ENCODE assay signal across 8 cellular contexts in genomic region chr10:484441-484924, GRCh38.
DNase-seq lines count a peak whose midpoint lies in the region; ATAC-seq, FAIRE-seq and TF ChIP-seq lines count a peak whose summit lies in the region.

No MANE protein-coding gene starts in this region.

- H3K4me3 ChIP-seq in astrocyte of the spinal cord (ENCODE audit: low read depth, low read length): peak overlapping the region; percentile 47
- H3K4me3 ChIP-seq in kidney (ENCODE audit: low read length in 2 of 2): peak overlapping the region in 1 of 2 donors; percentile 48
- H3K4me3 ChIP-seq in suprapubic skin: peak overlapping the region; percentile 45

- no peak overlapping the region for H3K9ac ChIP-seq in kidney (ENCODE audit: low read length in 2 of 2)

- H3K27ac ChIP-seq in kidney (ENCODE audit: low read depth in 2 of 2, low read length in 2 of 2) (no peak overlapping the region), suprapubic skin (peak overlapping the region; percentile 39)

- no peak overlapping the region for H3K4me3 Mint-ChIP-seq in endothelial cell (ENCODE audit: unreplicated experiment)

- peaks cover 15% of the 10 kb centered on the region for H3K27me3 Mint-ChIP-seq in endothelial cell (ENCODE audit: unreplicated experiment)

- ATAC-seq in HG03108 (IDR thresholded peaks at IDR 0.05; ENCODE audit: unreplicated experiment): no peak

- in situ Hi-C loops in astrocyte of the spinal cord (cut with HindIII; ENCODE audit: low sequenced_read_pairs): no loop called here

- no peaks in the 10 kb centered on the region for H3K9me3 ChIP-seq in kidney (ENCODE audit: control insufficient read depth in 1 of 2, low read length in 2 of 2)
- no peaks in the 10 kb centered on the region for H3K9me3 ChIP-seq in suprapubic skin

- H3K36me3 Mint-ChIP-seq in endothelial cell (ENCODE audit: low read depth, unreplicated experiment): no peaks in the 10 kb centered on the region

- 57% methylated on average over 22 of the region's 24 CpGs for WGBS in suprapubic skin

- TF ChIP-seq CTCF in astrocyte of the spinal cord (IDR thresholded peaks at IDR 0.05; ENCODE audit: low read depth, low read length) (no peak), kidney (IDR thresholded peaks at IDR 0.05; ENCODE audit: borderline replicate concordance, extremely low read depth, insufficient read depth) (no peak), suprapubic skin (IDR thresholded peaks at IDR 0.05) (no peak), endothelial cell (IDR thresholded peaks at IDR 0.05; ENCODE audit: unreplicated experiment) (no peak)

- H3K36me3 ChIP-seq in kidney (ENCODE audit: control insufficient read depth in 1 of 2, insufficient read depth in 2 of 2, low read length in 2 of 2): peaks cover 0 to 14% of the 10 kb centered on the region in 2 donors
- H3K36me3 ChIP-seq in suprapubic skin: peaks cover 6% of the 10 kb centered on the region

- H3K4me1 ChIP-seq in kidney (ENCODE audit: control insufficient read depth in 1 of 2, insufficient read depth in 1 of 2, low read depth in 1 of 2, low read length in 2 of 2) (peaks cover 0 to 3% of the 10 kb centered on the region in 2 donors), suprapubic skin (peaks cover 22% of the 10 kb centered on the region)

- DNase-seq in stimulated activated CD4-positive, alpha-beta T cell treated with anti-CD3 and anti-CD28 coated beads, Interleukin-15, amount 100 ng/mL, for 24 hours: peak; percentile 19
- no peak for DNase-seq in stimulated activated CD4-positive, alpha-beta T cell treated with anti-CD3 and anti-CD28 coated beads, Interleukin-2, amount 100 ng/mL, for 48 hours
- DNase-seq in NCI-H69 (lab: John Stamatoyannopoulos, UW) (peak; percentile 80), astrocyte of the spinal cord (ENCODE audit: low read depth, low spot score) (peak; percentile 81), kidney (peak; percentile 71), suprapubic skin (ENCODE audit: low spot score in 2 of 2) (no peak), endothelial cell (ENCODE audit: low spot score) (no peak)

- no peaks in the 10 kb centered on the region for H3K9me3 Mint-ChIP-seq in endothelial cell (ENCODE audit: unreplicated experiment)

- H3K27ac Mint-ChIP-seq in endothelial cell (ENCODE audit: unreplicated experiment): no peak overlapping the region

- no peaks in the 10 kb centered on the region for H3K27me3 ChIP-seq in suprapubic skin

- TF ChIP-seq EP300 in suprapubic skin (IDR thresholded peaks at IDR 0.05): no peak

- FAIRE-seq in kidney (lab: Jason Lieb, UNC): no peak

- intact Hi-C loops in kidney (cut with DNase I): no loop called here

- peaks cover 25% of the 10 kb centered on the region for H3K4me1 Mint-ChIP-seq in endothelial cell (ENCODE audit: unreplicated experiment)

- no peak for TF ChIP-seq POLR2A in suprapubic skin (IDR thresholded peaks at IDR 0.05)

Comparison
In these comparisons a context has a peak if more than half of its experiments do, and no peak if none do; other contexts are left out.
1. DNase-seq: peak in stimulated activated CD4-positive, alpha-beta T cell treated with anti-CD3 and anti-CD28 coated beads, Interleukin-15, amount 100 ng/mL, for 24 hours (single experiment), NCI-H69 (single experiment), astrocyte of the spinal cord (single experiment) and kidney (single experiment); none in stimulated activated CD4-positive, alpha-beta T cell treated with anti-CD3 and anti-CD28 coated beads, Interleukin-2, amount 100 ng/mL, for 48 hours (0 of 2), suprapubic skin (0 of 2) and endothelial cell (single experiment).